ENCODE assay signal across 17 cellular contexts in genomic region chr11:75543808-75544207, GRCh38.
"Had no signal": no experiment of that assay in that cellular context is flagged by ENCODE, and none has a peak within 500 bp of the region (broad histone marks: within the 10 kb centered on the region; RNA-seq: fewer than 3 reads in every experiment).

No MANE protein-coding gene starts in this region.

- H3K36me3 ChIP-seq: cardiac muscle cell, esophagus squamous epithelium, heart left ventricle, tibial artery, WERI-Rb-1 had no signal

- H3K27me3 ChIP-seq: cardiac muscle cell, heart left ventricle, tibial artery had no signal

- ATAC-seq: heart left ventricle; left lobe of liver; naive thymus-derived CD8-positive, alpha-beta T cell; right cardiac atrium had no signal

- H3K27me3 Mint-ChIP-seq: progenitor cell of endocrine pancreas had no signal

- H3K4me2 ChIP-seq: smooth muscle cell had no signal

- DNase-seq: activated CD4-positive, alpha-beta T cell treated with anti-CD3 and anti-CD28 coated beads, Interleukin-2, amount 50 U/mL, for 48 hours; activated naive CD4-positive, alpha-beta T cell treated with Interleukin-2 at 50 U/mL for 16 hours; activated T-cell treated with anti-CD3 and anti-CD28 coated beads, Interleukin-2, amount 50 U/mL, for 72 hours; esophagus squamous epithelium; foreskin fibroblast; mammary epithelial cell; naive thymus-derived CD8-positive, alpha-beta T cell; nucleus accumbens; right cardiac atrium; tibial artery; WERI-Rb-1 had no signal

- H3K36me3 Mint-ChIP-seq: naive thymus-derived CD8-positive, alpha-beta T cell had no signal

- H3K27ac Mint-ChIP-seq: activated T-cell treated with anti-CD3 and anti-CD28 coated beads, Interleukin-2, amount 50 U/mL, for 72 hours; progenitor cell of endocrine pancreas; T-helper 2 cell treated with Interferon-gamma antibody and Interleukin-4, amounts not matched to agents 5 μg/mL and 100 μg/mL, for 36 hours had no signal

- H3K27ac ChIP-seq: cardiac muscle cell, esophagus squamous epithelium, heart left ventricle, tibial artery, WERI-Rb-1 had no signal

- H3K9me3 Mint-ChIP-seq: activated T-cell treated with anti-CD3 and anti-CD28 coated beads, Interleukin-2, amount 50 U/mL, for 72 hours; naive thymus-derived CD8-positive, alpha-beta T cell; T-helper 2 cell treated with Interferon-gamma antibody and Interleukin-4, amounts not matched to agents 5 μg/mL and 100 μg/mL, for 36 hours had no signal

- H3K4me3 ChIP-seq: cardiac muscle cell, esophagus squamous epithelium, heart left ventricle, smooth muscle cell, tibial artery had no signal

- H3K4me3 Mint-ChIP-seq: activated T-cell treated with anti-CD3 and anti-CD28 coated beads, Interleukin-2, amount 50 U/mL, for 72 hours; naive thymus-derived CD8-positive, alpha-beta T cell; T-helper 2 cell treated with Interferon-gamma antibody and Interleukin-4, amounts not matched to agents 5 μg/mL and 100 μg/mL, for 36 hours had no signal

- H3K9me3 ChIP-seq: esophagus squamous epithelium, heart left ventricle, tibial artery had no signal
